Comparison of ENCODE assay signal across 8 cellular contexts in the genomic region with DNA sequence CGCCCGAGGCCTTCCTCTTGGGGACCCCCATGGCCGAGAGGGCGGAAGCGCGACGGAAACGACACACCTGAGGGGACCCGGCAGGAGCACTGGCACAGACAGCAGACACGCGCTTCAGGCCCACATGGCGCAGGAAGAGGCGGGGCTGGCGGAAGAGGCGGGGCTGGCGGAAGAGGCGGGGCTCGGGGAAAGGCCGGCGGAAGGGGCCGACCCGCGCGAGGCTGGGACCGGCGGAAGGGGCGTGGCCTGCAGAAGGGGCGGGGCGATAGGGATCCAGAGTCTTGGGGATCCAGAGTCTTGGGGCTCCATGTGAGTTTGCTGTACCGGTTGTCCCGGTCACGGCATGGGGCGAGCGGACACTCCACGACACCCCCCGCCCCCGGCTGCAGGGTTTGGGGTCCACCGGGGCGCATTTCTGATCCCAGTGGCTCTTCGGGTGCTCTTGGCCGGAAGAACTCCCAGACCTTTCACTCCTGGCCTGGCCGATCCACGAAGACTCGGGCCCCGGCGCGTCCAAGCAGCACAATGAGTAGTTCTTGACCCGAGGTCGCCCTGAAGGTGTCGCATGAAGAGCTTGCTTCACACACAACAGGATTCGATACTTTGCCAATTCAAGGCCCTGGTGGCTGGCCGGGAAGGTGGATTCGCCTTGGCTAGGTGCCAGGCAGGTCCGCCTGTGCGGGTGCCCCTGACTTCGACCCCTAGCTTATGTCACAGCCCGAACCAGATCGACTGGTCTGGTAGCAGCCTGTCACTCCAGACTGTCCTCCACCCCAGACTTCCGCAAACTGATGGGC. TPM values are rescaled to one million over a fixed set of nuclear protein-coding genes. Genes with fewer than 3 reads are reported as not detected.
A peak's percentile ranks its signal among the peaks of the same experiment; 100 is the strongest.
DNase-seq lines count a peak whose midpoint lies in the region; ATAC-seq and TF ChIP-seq lines count a peak whose summit lies in the region.

A gene with protein sequence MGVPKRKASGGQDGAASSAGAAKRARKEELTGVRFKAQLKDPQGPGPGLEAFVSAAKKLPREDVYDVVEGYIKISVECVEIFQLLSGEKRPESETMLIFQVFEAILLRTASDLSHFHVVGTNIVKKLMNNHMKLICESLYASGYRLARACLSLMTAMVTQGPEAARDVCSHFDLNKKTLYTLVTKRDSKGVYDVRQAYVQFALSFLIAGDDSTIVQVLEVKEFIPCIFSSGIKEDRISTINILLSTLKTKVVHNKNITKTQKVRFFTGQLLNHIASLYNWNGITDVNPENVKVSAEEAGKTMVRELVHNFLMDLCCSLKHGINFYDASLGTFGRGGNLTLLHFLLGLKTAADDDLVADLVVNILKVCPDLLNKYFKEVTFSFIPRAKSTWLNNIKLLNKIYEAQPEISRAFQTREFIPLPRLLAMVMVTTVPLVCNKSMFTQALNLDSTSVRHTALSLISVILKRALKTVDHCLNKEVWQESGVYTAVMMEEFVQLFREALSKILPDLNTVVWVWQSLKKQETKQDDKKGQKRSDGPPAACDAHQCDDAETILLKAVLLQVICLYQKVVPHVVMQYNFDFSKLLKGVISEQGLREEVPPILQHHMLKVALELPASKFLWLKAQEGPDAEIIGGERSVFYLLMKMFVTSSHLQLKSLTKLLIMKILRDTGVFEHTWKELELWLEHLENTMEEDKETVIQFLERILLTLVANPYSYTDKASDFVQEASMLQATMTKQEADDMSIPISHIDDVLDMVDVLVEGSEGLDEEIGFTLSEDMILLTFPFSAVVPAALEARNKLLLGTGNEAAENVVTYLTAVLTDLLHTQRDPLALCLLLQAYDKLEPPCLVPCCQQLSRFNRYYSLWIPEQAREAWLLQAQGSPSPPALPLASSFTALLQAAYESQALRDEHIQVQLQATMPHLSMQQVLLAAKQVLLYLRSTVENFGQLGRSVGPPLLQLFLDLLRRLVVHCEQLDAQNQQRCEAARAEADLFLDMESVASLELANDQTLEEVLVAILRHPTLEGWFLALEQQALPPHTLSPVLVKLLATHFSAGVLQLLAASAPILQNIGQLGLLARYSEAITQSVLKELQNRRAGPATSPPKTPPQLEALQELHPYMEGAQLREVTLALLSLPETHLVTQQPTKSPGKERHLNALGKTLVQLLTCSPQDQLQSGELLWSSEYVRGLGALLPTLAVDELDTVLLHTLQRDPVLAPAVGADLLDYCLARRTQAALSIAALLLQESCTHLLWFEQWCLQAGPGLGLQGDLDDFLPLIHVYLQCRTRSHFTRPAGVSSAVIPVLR (N-terminal part only) (minus strand): TSS at position 133 of the 797 bp plus-strand sequence. CDS start 102 bp downstream, at position 31.

- no peaks in the 10 kb centered on the region for H3K9me3 ChIP-seq in DOHH2 (ENCODE audit: control insufficient read depth, insufficient read depth, low read length)

- H3F3A ChIP-seq in DOHH2 (ENCODE audit: control insufficient read depth, insufficient read depth): no peaks in the 10 kb centered on the region

- peaks cover 54% of the 10 kb centered on the region for H3K79me2 ChIP-seq in DOHH2 (ENCODE audit: control insufficient read depth, low read length)

- H3K4me3 ChIP-seq in DOHH2 (ENCODE audit: low read length): peak within 1 kb of the TSS; percentile 86

- H3K27me3 Mint-ChIP-seq in activated T-helper 2 cell treated with anti-CD3 and anti-CD28 coated beads, Interferon-gamma antibody, Interleukin-2, Interleukin-4, amounts not matched to agents 10 μg/mL and 5 μg/mL and 100 μg/mL, durations not matched to agents 14 hours and 24 hours and 36 hours (ENCODE audit: low read depth): peaks cover 7% of the 10 kb centered on the region
- H3K27me3 Mint-ChIP-seq in natural killer cell treated with Interleukin-12 subunit alpha and Interleukin-12 subunit beta and Interleukin-15 and Interleukin-18, amount 100 ng/mL, for 72 hours: peaks cover 0 to 2% of the 10 kb centered on the region in 2 donors

- DNase-seq in LHCN-M2 (ENCODE audit: low read depth) (peak; percentile 72), RPMI8226 (peak; percentile 94), fibroblast of peridontal ligament (ENCODE audit: extremely low read depth) (peak; percentile 65)
- DNase-seq in activated T-helper 2 cell treated with anti-CD3 and anti-CD28 coated beads, Interferon-gamma antibody, Interleukin-2, Interleukin-4, amounts not matched to agents 10 μg/mL and 5 μg/mL and 100 μg/mL, durations not matched to agents 14 hours and 24 hours and 36 hours (ENCODE audit: low spot score): peak; percentile 91
- DNase-seq in natural killer cell treated with Interleukin-12 subunit alpha and Interleukin-12 subunit beta and Interleukin-15 and Interleukin-18, amount 100 ng/mL, for 72 hours (ENCODE audit: low spot score): peak; percentile 94
- peak; percentile 98 for DNase-seq in stimulated activated naive CD8-positive, alpha-beta T cell treated with anti-CD3 and anti-CD28 coated beads, Interleukin-15, Interleukin-2, amounts not matched to agents 100 U/mL and 50 U/mL, for 24 hours

- peaks cover 14% of the 10 kb centered on the region; the same call in 1 of the 2 replicates for H4K20me1 ChIP-seq in DOHH2 (ENCODE audit: control insufficient read depth, insufficient read depth, low read depth, low read length)

- H3K4me3 Mint-ChIP-seq in activated T-helper 2 cell treated with anti-CD3 and anti-CD28 coated beads, Interferon-gamma antibody, Interleukin-2, Interleukin-4, amounts not matched to agents 10 μg/mL and 5 μg/mL and 100 μg/mL, durations not matched to agents 14 hours and 24 hours and 36 hours (ENCODE audit: low read depth): peak within 1 kb of the TSS; percentile 87
- peak within 1 kb of the TSS; percentile 88 for H3K4me3 Mint-ChIP-seq in natural killer cell treated with Interleukin-12 subunit alpha and Interleukin-12 subunit beta and Interleukin-15 and Interleukin-18, amount 100 ng/mL, for 72 hours

- peaks cover 23% of the 10 kb centered on the region for H3K36me3 Mint-ChIP-seq in activated T-helper 2 cell treated with anti-CD3 and anti-CD28 coated beads, Interferon-gamma antibody, Interleukin-2, Interleukin-4, amounts not matched to agents 10 μg/mL and 5 μg/mL and 100 μg/mL, durations not matched to agents 14 hours and 24 hours and 36 hours (ENCODE audit: low read depth)
- H3K36me3 Mint-ChIP-seq in natural killer cell treated with Interleukin-12 subunit alpha and Interleukin-12 subunit beta and Interleukin-15 and Interleukin-18, amount 100 ng/mL, for 72 hours: peaks cover 8% of the 10 kb centered on the region

- H3K4me1 Mint-ChIP-seq in activated T-helper 2 cell treated with anti-CD3 and anti-CD28 coated beads, Interferon-gamma antibody, Interleukin-2, Interleukin-4, amounts not matched to agents 10 μg/mL and 5 μg/mL and 100 μg/mL, durations not matched to agents 14 hours and 24 hours and 36 hours (ENCODE audit: low read depth): peaks cover 36% of the 10 kb centered on the region
- H3K4me1 Mint-ChIP-seq in natural killer cell treated with Interleukin-12 subunit alpha and Interleukin-12 subunit beta and Interleukin-15 and Interleukin-18, amount 100 ng/mL, for 72 hours (ENCODE audit: low read depth in 2 of 2): peaks cover 23 to 39% of the 10 kb centered on the region in 2 donors

- H3K27ac Mint-ChIP-seq in activated T-helper 2 cell treated with anti-CD3 and anti-CD28 coated beads, Interferon-gamma antibody, Interleukin-2, Interleukin-4, amounts not matched to agents 10 μg/mL and 5 μg/mL and 100 μg/mL, durations not matched to agents 14 hours and 24 hours and 36 hours: peak within 1 kb of the TSS; percentile 84
- H3K27ac Mint-ChIP-seq in natural killer cell treated with Interleukin-12 subunit alpha and Interleukin-12 subunit beta and Interleukin-15 and Interleukin-18, amount 100 ng/mL, for 72 hours: peak within 1 kb of the TSS; percentile 70 to 92

- H3K4me1 ChIP-seq in DOHH2 (ENCODE audit: control insufficient read depth, low read length): peaks cover 24% of the 10 kb centered on the region

- ATAC-seq in GM21825 (IDR thresholded peaks at IDR 0.05; ENCODE audit: unreplicated experiment): peak; percentile 94
- ATAC-seq in natural killer cell treated with Interleukin-12 subunit alpha and Interleukin-12 subunit beta and Interleukin-15 and Interleukin-18, amount 100 ng/mL, for 72 hours: peak; percentile 98 to 99
- ATAC-seq in stimulated activated naive CD8-positive, alpha-beta T cell treated with anti-CD3 and anti-CD28 coated beads, Interleukin-15, Interleukin-2, amounts not matched to agents 100 U/mL and 50 U/mL, for 24 hours: peak; percentile 98

- peak within 1 kb of the TSS; percentile 83 for H3K4me2 ChIP-seq in DOHH2 (ENCODE audit: low read length)

- no peaks in the 10 kb centered on the region for H3K9me3 Mint-ChIP-seq in activated T-helper 2 cell treated with anti-CD3 and anti-CD28 coated beads, Interferon-gamma antibody, Interleukin-2, Interleukin-4, amounts not matched to agents 10 μg/mL and 5 μg/mL and 100 μg/mL, durations not matched to agents 14 hours and 24 hours and 36 hours
- H3K9me3 Mint-ChIP-seq in natural killer cell treated with Interleukin-12 subunit alpha and Interleukin-12 subunit beta and Interleukin-15 and Interleukin-18, amount 100 ng/mL, for 72 hours: no peaks in the 10 kb centered on the region

- H3K27ac ChIP-seq in DOHH2 (ENCODE audit: low read depth, low read length): peak within 1 kb of the TSS; percentile 49

- H3K9me2 ChIP-seq in DOHH2 (replicated peaks; ENCODE audit: control insufficient read depth, low read length): no peaks in the 10 kb centered on the region

- no peaks in the 10 kb centered on the region for H3K27me3 ChIP-seq in DOHH2 (ENCODE audit: control insufficient read depth, low read length)

- H3K36me3 ChIP-seq in DOHH2 (ENCODE audit: control insufficient read depth, low read length): peaks cover 32% of the 10 kb centered on the region

- TF ChIP-seq CTCF in DOHH2 (IDR thresholded peaks at IDR 0.05; ENCODE audit: low read depth, low read length, poor library complexity, severe bottlenecking): no peak

- intact Hi-C loops in activated T-helper 2 cell treated with anti-CD3 and anti-CD28 coated beads, Interferon-gamma antibody, Interleukin-2, Interleukin-4, amounts not matched to agents 10 μg/mL and 5 μg/mL and 100 μg/mL, durations not matched to agents 14 hours and 24 hours and 36 hours (cut with micrococcal nuclease): loop anchor here (1.0 to 5.0 kb wide), 5 partner anchors 114 to 660 kb away; a partner anchor contains a TSS

RNA-seq across cellular contexts. Expression of the gene that starts here (rescaled TPM):
- 19.9 and 22.6 TPM in 2 replicates for total RNA-seq in LHCN-M2 (2014; rRNA removed)
- 10.7 TPM for polyA plus RNA-seq in LHCN-M2 (2012)
- total RNA-seq in activated T-helper 2 cell treated with anti-CD3 and anti-CD28 coated beads, Interferon-gamma antibody, Interleukin-2, Interleukin-4, amounts not matched to agents 10 μg/mL and 5 μg/mL and 100 μg/mL, durations not matched to agents 14 hours and 24 hours and 36 hours: 32.3 and 33.9 TPM in 2 replicates
- 10 to 100 TPM; 21.9 to 56.0 TPM for total RNA-seq in natural killer cell treated with Interleukin-12 subunit alpha and Interleukin-12 subunit beta and Interleukin-15 and Interleukin-18, amount 100 ng/mL, for 72 hours

Comparison
In these comparisons a context has a peak if more than half of its experiments do, and no peak if none do; other contexts are left out.
1. Peak in every context shown above with its lines: DNase-seq, ATAC-seq, H3K4me3 ChIP-seq and H3K27ac ChIP-seq.